ENCODE assay signal across 8 cellular contexts in the genomic region with DNA sequence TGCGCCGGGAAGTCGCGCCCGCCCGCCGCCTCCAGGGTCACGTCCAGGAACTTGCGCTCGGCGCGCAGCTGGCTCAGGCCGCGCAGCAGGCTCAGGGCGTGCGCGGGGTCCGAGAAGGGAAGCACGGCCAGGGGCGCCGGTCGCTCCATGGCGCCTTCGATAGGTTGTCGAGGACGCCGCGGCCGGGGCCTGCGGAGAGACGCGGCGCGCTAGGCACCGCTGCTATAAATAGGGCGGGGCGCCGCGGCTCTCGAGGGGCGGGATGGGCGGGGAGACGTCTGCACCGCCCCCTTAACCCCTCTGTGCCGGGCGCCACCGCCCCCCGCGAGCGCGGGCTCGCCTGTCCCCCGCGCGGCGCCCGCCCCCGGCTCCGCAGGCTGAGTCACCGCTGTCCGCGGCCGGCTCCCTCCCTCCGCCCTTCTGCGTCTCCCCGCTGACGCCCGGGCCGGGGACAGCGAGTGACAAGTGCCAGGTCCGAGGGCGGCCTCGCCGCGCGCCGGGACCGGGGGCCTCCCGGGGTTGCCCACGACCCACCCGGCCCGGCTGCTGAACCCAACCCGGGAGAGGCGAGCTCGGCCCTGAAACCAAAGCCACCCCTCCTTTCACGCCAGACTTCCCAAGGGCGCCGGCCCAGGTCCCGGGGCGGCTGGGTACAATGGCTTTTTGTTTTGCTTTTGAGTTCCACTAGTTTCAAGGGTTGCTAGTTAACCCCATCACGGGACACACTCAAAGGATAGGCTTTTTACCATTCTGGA. TPM values are rescaled to one million over a fixed set of nuclear protein-coding genes. Genes with fewer than 3 reads are reported as not detected.
DNase-seq lines count a peak whose midpoint lies in the region; ATAC-seq and TF ChIP-seq lines count a peak whose summit lies in the region.

A gene with protein sequence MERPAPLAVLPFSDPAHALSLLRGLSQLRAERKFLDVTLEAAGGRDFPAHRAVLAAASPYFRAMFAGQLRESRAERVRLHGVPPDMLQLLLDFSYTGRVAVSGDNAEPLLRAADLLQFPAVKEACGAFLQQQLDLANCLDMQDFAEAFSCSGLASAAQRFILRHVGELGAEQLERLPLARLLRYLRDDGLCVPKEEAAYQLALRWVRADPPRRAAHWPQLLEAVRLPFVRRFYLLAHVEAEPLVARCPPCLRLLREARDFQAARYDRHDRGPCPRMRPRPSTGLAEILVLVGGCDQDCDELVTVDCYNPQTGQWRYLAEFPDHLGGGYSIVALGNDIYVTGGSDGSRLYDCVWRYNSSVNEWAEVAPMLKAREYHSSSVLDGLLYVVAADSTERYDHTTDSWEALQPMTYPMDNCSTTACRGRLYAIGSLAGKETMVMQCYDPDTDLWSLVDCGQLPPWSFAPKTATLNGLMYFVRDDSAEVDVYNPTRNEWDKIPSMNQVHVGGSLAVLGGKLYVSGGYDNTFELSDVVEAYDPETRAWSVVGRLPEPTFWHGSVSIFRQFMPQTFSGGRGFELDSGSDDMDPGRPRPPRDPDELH (minus strand): TSS at position 201 of the 755 bp plus-strand sequence. CDS start 52 bp downstream, at position 149.

- peak; percentile 70 for DNase-seq in DMS53 treated with DMSO at 0.1 percent for 48 hours (lab: John Stamatoyannopoulos, UW; ENCODE audit: unreplicated experiment)
- DNase-seq in SK-MEL-5 (ENCODE audit: low read depth, low spot score): peak; percentile 98
- peak; percentile 54 to 88 (median 69) for DNase-seq in activated naive CD4-positive, alpha-beta T cell (lab: John Stamatoyannopoulos, UW)
- DNase-seq in foreskin melanocyte: peak; percentile 98
- DNase-seq in neuronal stem cell (ENCODE audit: low spot score): peak; percentile 85

- H3K36me3 ChIP-seq in neuronal stem cell (replicated peaks in 1 of 2; ENCODE audit: control insufficient read depth in 2 of 2, insufficient read depth in 2 of 2, low read length in 2 of 2): peaks cover 6 to 15% of the 10 kb centered on the region in 2 donors

- peaks cover 14 to 25% (median 18%) of the 10 kb centered on the region in 3 donors for H3K4me1 Mint-ChIP-seq in IgD-negative memory B cell

- no peaks in the 10 kb centered on the region for H3K9me3 Mint-ChIP-seq in IgD-negative memory B cell

- peak within 1 kb of the TSS; percentile 91 for H3K4ac ChIP-seq in neuronal stem cell (ENCODE audit: low read length)

- H3K14ac ChIP-seq in neuronal stem cell (ENCODE audit: low read length): peak within 1 kb of the TSS; percentile 99

- peaks cover 17 to 19% of the 10 kb centered on the region in 2 donors for H3K4me1 ChIP-seq in neuronal stem cell (ENCODE audit: control insufficient read depth in 2 of 2, insufficient read depth in 1 of 2, low read depth in 1 of 2, low read length in 2 of 2)

- peak within 1 kb of the TSS; percentile 95 for H2BK120ac ChIP-seq in neuronal stem cell (ENCODE audit: low read depth, low read length)

- H3K27me3 ChIP-seq in neuronal stem cell (ENCODE audit: control insufficient read depth in 3 of 3, insufficient read depth in 3 of 3, low read depth in 1 of 3, low read length in 3 of 3): peaks cover 0 to 6% (median 0%) of the 10 kb centered on the region in 3 experiments

- no peaks in the 10 kb centered on the region for H3K36me3 Mint-ChIP-seq in IgD-negative memory B cell

- H2BK12ac ChIP-seq in neuronal stem cell (ENCODE audit: low read length): peak within 1 kb of the TSS; percentile 93

- H3K18ac ChIP-seq in neuronal stem cell (ENCODE audit: low read length): peak within 1 kb of the TSS; percentile 98

- peak within 1 kb of the TSS; percentile 49 for H2AK5ac ChIP-seq in neuronal stem cell (ENCODE audit: low read depth, low read length)

- H2BK15ac ChIP-seq in neuronal stem cell (ENCODE audit: low read length): peak within 1 kb of the TSS; percentile 97

- ATAC-seq in GM21526 (IDR thresholded peaks at IDR 0.05; ENCODE audit: low FRiP score, unreplicated experiment): peak; percentile 40

- peak within 1 kb of the TSS; percentile 100 for H3K9ac ChIP-seq in neuronal stem cell (ENCODE audit: low read depth, low read length, poor library complexity)

- in situ Hi-C loops in SK-MEL-5 (cut with HindIII; ENCODE audit: low pct_unique_long_range_greater_than_20kb, low sequenced_read_pairs): no loop called here

- H3K27ac Mint-ChIP-seq in IgD-negative memory B cell: peak within 1 kb of the TSS; percentile 91 to 99 (median 97)

- no peaks in the 10 kb centered on the region for H3K27me3 Mint-ChIP-seq in IgD-negative memory B cell

- no CpG with 5 or more reads among the region's 91 CpGs for WGBS in neuronal stem cell (ENCODE audit: extremely low coverage in 2 of 2, insufficient read length in 2 of 2, insufficient replicate concordance in 1 of 2), 2 donors

- peak within 1 kb of the TSS; percentile 89 for H3K23ac ChIP-seq in neuronal stem cell (ENCODE audit: low read depth, low read length, poor library complexity)

- H4K8ac ChIP-seq in neuronal stem cell (ENCODE audit: low read depth, low read length): peak within 1 kb of the TSS; percentile 72

- peak within 1 kb of the TSS; percentile 91 for H2AFZ ChIP-seq in neuronal stem cell (ENCODE audit: low read length)

- H3K79me1 ChIP-seq in neuronal stem cell (ENCODE audit: low read depth, low read length): peaks cover 23% of the 10 kb centered on the region

- H2BK5ac ChIP-seq in neuronal stem cell (ENCODE audit: low read length): peak within 1 kb of the TSS; percentile 77

- peak within 1 kb of the TSS; percentile 68 for H4K91ac ChIP-seq in neuronal stem cell (ENCODE audit: low read depth, low read length, poor library complexity)

- H3K27ac ChIP-seq in neuronal stem cell (replicated peaks; ENCODE audit: low read length): peak within 1 kb of the TSS; percentile 96

- H3K4me3 Mint-ChIP-seq in IgD-negative memory B cell: peak within 1 kb of the TSS; percentile 95 to 100 (median 96)

- no peaks in the 10 kb centered on the region for H3K9me3 ChIP-seq in neuronal stem cell (replicated peaks in 1 of 2; ENCODE audit: control insufficient read depth in 2 of 2, insufficient read depth in 1 of 2, low read depth in 1 of 2, low read length in 2 of 2)

- H3K4me2 ChIP-seq in neuronal stem cell (ENCODE audit: insufficient read depth, low read length, poor library complexity, severe bottlenecking): peak within 1 kb of the TSS; percentile 97

- TF ChIP-seq CTCF in subcutaneous adipose tissue (IDR thresholded peaks at IDR 0.05; ENCODE audit: low read depth): no peak

- H3K4me3 ChIP-seq in neuronal stem cell (ENCODE audit: low read length in 2 of 2): peak within 1 kb of the TSS; percentile 68 to 95

RNA-seq across cellular contexts. Expression of the gene that starts here (rescaled TPM):
- polyA plus RNA-seq in IgD-negative memory B cell: 12.1 TPM
- 28.2 and 29.0 TPM in 2 replicates for total RNA-seq in SK-MEL-5 (2014; rRNA removed; shearing (Covaris generic))
- polyA plus RNA-seq in SK-MEL-5 (2015; cell fraction: cytosol; rRNA removed): 46.7 and 67.8 TPM in 2 replicates
- polyA plus RNA-seq in SK-MEL-5 (2015; cell fraction: nucleus; rRNA removed): 53.6 and 55.2 TPM in 2 replicates
- 4.7 TPM for polyA plus RNA-seq in neuronal stem cell (2013, experiment 1 of 2)
- polyA plus RNA-seq in neuronal stem cell (2013, experiment 2 of 2): 4.8 TPM
- 100 to 1,000 TPM in 1 of 4 donors, 10 to 100 TPM in 3; 21.2 to 123 (median 47.2) TPM for total RNA-seq in subcutaneous adipose tissue

Comparison
In these comparisons a context has a peak if more than half of its experiments do, and no peak if none do; other contexts are left out.
1. Peak in every context shown above with its lines: DNase-seq, ATAC-seq, H3K4me3 ChIP-seq and H3K27ac ChIP-seq.